Comparison of ENCODE assay signal across 8 cellular contexts in the genomic region with DNA sequence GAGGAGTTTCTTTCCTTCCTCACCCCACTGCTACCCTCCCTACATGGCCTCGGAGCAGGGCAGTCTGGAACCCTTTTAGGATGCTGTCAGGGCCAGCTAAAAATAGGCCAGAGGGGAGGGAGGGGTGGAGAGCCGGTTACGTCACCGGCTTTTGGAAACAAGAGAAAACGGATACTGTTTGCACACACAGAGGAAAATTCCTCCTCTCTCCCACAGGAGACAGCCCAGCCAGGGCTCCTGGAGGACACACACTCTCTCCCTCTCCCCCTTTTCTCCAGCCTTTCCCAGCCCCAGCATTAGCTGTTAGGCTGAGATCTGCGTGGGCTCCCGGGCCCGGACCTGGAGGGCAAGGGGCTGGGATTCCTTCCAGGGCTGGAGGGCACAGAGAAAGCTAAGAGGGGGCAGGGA. TPM values are rescaled to one million over a fixed set of nuclear protein-coding genes. Genes with fewer than 3 reads are reported as not detected.
DNase-seq lines count a peak whose midpoint lies in the region; ATAC-seq, FAIRE-seq and TF ChIP-seq lines count a peak whose summit lies in the region.

No MANE protein-coding gene starts in this region.

- peak overlapping the region; percentile 74 for H3K4me2 ChIP-seq in SK-N-SH

- POLR2A ChIA-PET in SK-N-SH (lab: Yijun Ruan, JAX): no interaction called here

- no peak for TF ChIP-seq RAD21 in SK-N-SH (IDR thresholded peaks at IDR 0.05; ENCODE audit: low read length)

- no peaks in the 10 kb centered on the region for H4K20me1 ChIP-seq in SK-N-SH (ENCODE audit: insufficient read depth)

- peak overlapping the region; percentile 60 to 88 for H3K27ac ChIP-seq in SK-N-SH (ENCODE audit: low read depth in 2 of 2, low read length in 1 of 2)
- H3K27ac ChIP-seq in pancreas: peak overlapping the region; percentile 29 to 65 (median 39)

- CTCF ChIA-PET in SK-N-SH (lab: Yijun Ruan, JAX): interaction anchor here (2.4 to 8.4 kb wide), 3 partner anchors 9 to 325 kb away, joined by 10 to 98 read pairs (median 16); no protein-coding TSS in a partner anchor

- H3K36me3 ChIP-seq in SK-N-SH (replicated peaks in 1 of 2; ENCODE audit: control insufficient read depth in 1 of 2, insufficient read depth in 2 of 2, low read length in 1 of 2): peaks cover 0 to 4% of the 10 kb centered on the region in 2 experiments
- peaks cover 0 to 26% (median 6%) of the 10 kb centered on the region in 3 donors for H3K36me3 ChIP-seq in pancreas

- H3K4me1 ChIP-seq in SK-N-SH (ENCODE audit: control insufficient read depth in 1 of 2, insufficient read depth in 2 of 2, low read depth in 1 of 2, low read length in 1 of 2) (peaks cover 34 to 43% of the 10 kb centered on the region in 2 experiments; a peak in 3 of 4 replicates), pancreas (peaks cover 8 to 27% (median 25%) of the 10 kb centered on the region in 3 donors)

- H3K4me3 ChIP-seq in SK-N-SH (ENCODE audit: low read depth in 2 of 2, low read length in 1 of 2): no peak overlapping the region
- H3K4me3 ChIP-seq in fibroblast of villous mesenchyme (ENCODE audit: low read depth, low read length): no peak overlapping the region
- H3K4me3 ChIP-seq in pancreas: no peak overlapping the region

- no peaks in the 10 kb centered on the region for H3K9me2 ChIP-seq in SK-N-SH

- peak overlapping the region; percentile 58; the same call in 1 of the 2 replicates for H3K9ac ChIP-seq in SK-N-SH

- no peak; a peak in 1 of 4 replicates for TF ChIP-seq EP300 in SK-N-SH (IDR thresholded peaks at IDR 0.05; ENCODE audit: borderline replicate concordance in 1 of 2, low read depth in 1 of 2, low read length in 1 of 2)

- peak; percentile 15 for DNase-seq in DMS79 (lab: John Stamatoyannopoulos, UW)
- DNase-seq in SK-N-SH: no peak
- DNase-seq in fibroblast of villous mesenchyme (ENCODE audit: low read depth): peak; percentile 96
- peak in 3 of 6 donors; percentile 52 to 60 (median 58) for DNase-seq in pancreas
- no peak for DNase-seq in activated gamma-delta T cell treated with Interleukin-2 at 50 U/mL for 16 hours
- no peak for DNase-seq in RCC 7860 (ENCODE audit: low spot score)

- intact Hi-C loops in pancreas (cut with DNase I): no loop called here

- H3K27me3 ChIP-seq in SK-N-SH (ENCODE audit: insufficient read depth) (no peaks in the 10 kb centered on the region), pancreas (no peaks in the 10 kb centered on the region)

- ATAC-seq in pancreas: peak; percentile 66 to 80 (median 72)
- ATAC-seq in GM21786 (IDR thresholded peaks at IDR 0.05; ENCODE audit: unreplicated experiment): no peak
- ATAC-seq in GM21576 (IDR thresholded peaks at IDR 0.05; ENCODE audit: unreplicated experiment): no peak

- peaks cover 25% of the 10 kb centered on the region; the same call in 1 of the 2 replicates for H3K79me2 ChIP-seq in SK-N-SH (ENCODE audit: insufficient read depth)

- peak overlapping the region; percentile 69; the same call in 1 of the 2 replicates for H2AFZ ChIP-seq in SK-N-SH (ENCODE audit: low read depth)

- no peaks in the 10 kb centered on the region for H3K9me3 ChIP-seq in SK-N-SH
- H3K9me3 ChIP-seq in pancreas: no peaks in the 10 kb centered on the region

- 15% methylated on average over 7 of the region's 8 CpGs for WGBS in SK-N-SH (ENCODE audit: low lambda C conversion rate)
- WGBS in pancreas, 2 donors: 16% methylated on average over 8 of the region's 8 CpGs

- peaks cover 4% of the 10 kb centered on the region for H3F3A ChIP-seq in SK-N-SH (replicated peaks; ENCODE audit: insufficient read depth)

- TF ChIP-seq CTCF in SK-N-SH (IDR thresholded peaks at IDR 0.05): peak; percentile 15
- peak; percentile 26 for TF ChIP-seq CTCF in fibroblast of villous mesenchyme (IDR thresholded peaks at IDR 0.05; ENCODE audit: insufficient read depth, low read depth, low read length)
- TF ChIP-seq CTCF in pancreas (IDR thresholded peaks at IDR 0.05): no peak

- FAIRE-seq in pancreas (lab: Jason Lieb, UNC) (peak; percentile 64), RCC 7860 (lab: Jason Lieb, UNC) (no peak)

TF ChIP-seq in SK-N-SH, 30 proteins besides CTCF, POLR2A, EP300 and RAD21:
- TF ChIP-seq, protein P1, sequence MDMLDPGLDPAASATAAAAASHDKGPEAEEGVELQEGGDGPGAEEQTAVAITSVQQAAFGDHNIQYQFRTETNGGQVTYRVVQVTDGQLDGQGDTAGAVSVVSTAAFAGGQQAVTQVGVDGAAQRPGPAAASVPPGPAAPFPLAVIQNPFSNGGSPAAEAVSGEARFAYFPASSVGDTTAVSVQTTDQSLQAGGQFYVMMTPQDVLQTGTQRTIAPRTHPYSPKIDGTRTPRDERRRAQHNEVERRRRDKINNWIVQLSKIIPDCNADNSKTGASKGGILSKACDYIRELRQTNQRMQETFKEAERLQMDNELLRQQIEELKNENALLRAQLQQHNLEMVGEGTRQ (IDR thresholded peaks at IDR 0.05; ENCODE audit: borderline replicate concordance, low read depth, low read length): no peak
- TF ChIP-seq GATA2 (CRISPR knock-in tag; IDR thresholded peaks at IDR 0.05): no peak
- no peak for TF ChIP-seq MXI1 (IDR thresholded peaks at IDR 0.05; ENCODE audit: low read depth, low read length)
- no peak for TF ChIP-seq IRF3 (IDR thresholded peaks at IDR 0.05; ENCODE audit: low read depth, low read length)
- no peak for TF ChIP-seq PBX3 (IDR thresholded peaks at IDR 0.05)
- no peak for TF ChIP-seq TAF1 (IDR thresholded peaks at IDR 0.05; ENCODE audit: borderline replicate concordance, low read depth, low read length)
- no peak for TF ChIP-seq JUND (IDR thresholded peaks at IDR 0.05)
- peak; percentile 36; the same call in 1 of the 2 replicates for TF ChIP-seq SIN3A (IDR thresholded peaks at IDR 0.05; ENCODE audit: borderline replicate concordance, low read depth, low read length)
- peak; percentile 33; the same call in 1 of the 2 replicates for TF ChIP-seq TCF12 (IDR thresholded peaks at IDR 0.05)
- 0 out of 2 replicates have a peak, but pooled peaks have one; percentile 25 for TF ChIP-seq POLR2AphosphoS5 (IDR thresholded peaks at IDR 0.05; ENCODE audit: low read depth, low read length)
- peak; percentile 36; the same call in 1 of the 2 replicates for TF ChIP-seq RXRA (IDR thresholded peaks at IDR 0.05; ENCODE audit: borderline replicate concordance, low read depth)
- no peak for TF ChIP-seq YY1 (IDR thresholded peaks at IDR 0.05; ENCODE audit: low read depth)
- TF ChIP-seq, protein P2, sequence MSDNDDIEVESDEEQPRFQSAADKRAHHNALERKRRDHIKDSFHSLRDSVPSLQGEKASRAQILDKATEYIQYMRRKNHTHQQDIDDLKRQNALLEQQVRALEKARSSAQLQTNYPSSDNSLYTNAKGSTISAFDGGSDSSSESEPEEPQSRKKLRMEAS (IDR thresholded peaks at IDR 0.05; ENCODE audit: low read depth): 0 out of 2 replicates have a peak, but pooled peaks have one; percentile 15
- no peak for TF ChIP-seq FOSL2 (IDR thresholded peaks at IDR 0.05; ENCODE audit: borderline replicate concordance, low read depth)

RNA-seq across cellular contexts. Expression of gene ALDH4A1, which starts 20.0 kb away (rescaled TPM):
- polyA plus RNA-seq in SK-N-SH (2012; rRNA removed) (18.5 and 26.2 TPM in 2 replicates), pancreas (1 to 10 TPM; 6.0 to 7.6 TPM)
- polyA plus RNA-seq in SK-N-SH (2012; cell fraction: cytosol; rRNA removed): 11.9 and 17.9 TPM in 2 replicates
- polyA plus RNA-seq in SK-N-SH (2012; cell fraction: nucleus; rRNA removed): 38.5 and 69.7 TPM in 2 replicates
- total RNA-seq in fibroblast of villous mesenchyme (13.0 and 13.5 TPM in 2 replicates), pancreas (1 to 10 TPM; 1.4 to 5.9 (median 3.5) TPM)

RNA-seq across cellular contexts. Expression of gene IFFO2, which starts 34.2 kb away (rescaled TPM):
- polyA plus RNA-seq in SK-N-SH (2012; rRNA removed): 10.5 TPM in 2 replicates
- 8.2 and 9.1 TPM in 2 replicates for polyA plus RNA-seq in SK-N-SH (2012; cell fraction: cytosol; rRNA removed)
- 18.5 and 29.7 TPM in 2 replicates for polyA plus RNA-seq in SK-N-SH (2012; cell fraction: nucleus; rRNA removed)
- total RNA-seq in fibroblast of villous mesenchyme: 11.2 and 15.5 TPM in 2 replicates
- total RNA-seq in pancreas: 10 to 100 TPM; 23.0 to 38.4 (median 26.4) TPM
- polyA plus RNA-seq in pancreas: 10 to 100 TPM; 13.9 to 14.0 TPM

Comparison
In these comparisons a context has a peak if more than half of its experiments do, and no peak if none do; other contexts are left out.
1. DNase-seq: peak in DMS79 (single experiment) and fibroblast of villous mesenchyme (single experiment); none in SK-N-SH (single experiment), activated gamma-delta T cell treated with Interleukin-2 at 50 U/mL for 16 hours (single experiment) and RCC 7860 (single experiment).
2. CTCF ChIP-seq: peak in SK-N-SH (single experiment) and fibroblast of villous mesenchyme (single experiment); none in pancreas (0 of 4).
3. ATAC-seq: peak in pancreas (4 of 4); none in GM21786 (single experiment) and GM21576 (single experiment).